8 cellular contexts compared by ENCODE assay signal in genomic region chr14:64539186-64539552, GRCh38. TPM values are rescaled to one million over a fixed set of nuclear protein-coding genes. Genes with fewer than 3 reads are reported as not detected.
A peak's percentile ranks its signal among the peaks of the same experiment; 100 is the strongest.
DNase-seq lines count a peak whose midpoint lies in the region; ATAC-seq, FAIRE-seq and TF ChIP-seq lines count a peak whose summit lies in the region.
"Had no signal": no experiment of that assay in that cellular context is flagged by ENCODE, and none has a peak within 500 bp of the region (broad histone marks: within the 10 kb centered on the region; RNA-seq: fewer than 3 reads in every experiment).

No MANE protein-coding gene starts in this region.

- CTCF ChIA-PET in endothelial cell of umbilical vein (lab: Charles Lee) = interaction anchor here (1.8 to 5.7 kb wide), 2 partner anchors 28 to 98 kb away, joined by 14 to 64 read pairs; no protein-coding TSS in a partner anchor

- no peaks in the 10 kb centered on the region for H3K79me2 ChIP-seq in endothelial cell of umbilical vein (ENCODE audit: control insufficient read depth, insufficient read depth, low read length)

- peak; percentile 72 for FAIRE-seq in endothelial cell of umbilical vein (lab: Jason Lieb, UNC)
- FAIRE-seq: A204.1 had no signal

- BruUV-seq in endothelial cell of umbilical vein (replicated peaks; lab: Mats Ljungman, UMichigan) = TSS peak; percentile 67

- H2AFZ ChIP-seq in endothelial cell of umbilical vein (ENCODE audit: low read depth, low read length) = peak overlapping the region; percentile 94

- peak overlapping the region; percentile 59 for H3K9ac ChIP-seq in endothelial cell of umbilical vein (replicated peaks; ENCODE audit: extremely low read depth, insufficient read depth, low read length)

- H3K4me1 ChIP-seq in endothelial cell of umbilical vein (ENCODE audit: control insufficient read depth, extremely low read depth, insufficient read depth, low read length) = peaks cover 25% of the 10 kb centered on the region

- peaks cover 0 to 11% of the 10 kb centered on the region in 2 donors for H3K9me3 Mint-ChIP-seq in stimulated activated naive B cell treated with anti-CD40 and anti-IgM and Interleukin-4, amounts not matched to agents 10 μg/mL and 1 μg/mL and 100 μg/mL, for 72 hours

- no peak for ATAC-seq in stimulated activated naive B cell treated with anti-CD40 and anti-IgM and Interleukin-4, amounts not matched to agents 10 μg/mL and 1 μg/mL and 100 μg/mL, for 72 hours (replicated peaks)

- intact Hi-C loops in endothelial cell of umbilical vein (cut with micrococcal nuclease) = no loop called here

- H3K27me3 ChIP-seq in endothelial cell of umbilical vein (ENCODE audit: control insufficient read depth in 2 of 2, insufficient read depth in 2 of 2, low read length in 2 of 2) = peaks cover 26 to 29% of the 10 kb centered on the region in 2 experiments

- H3K36me3 Mint-ChIP-seq in stimulated activated naive B cell treated with anti-CD40 and anti-IgM and Interleukin-4, amounts not matched to agents 10 μg/mL and 1 μg/mL and 100 μg/mL, for 72 hours = peaks cover 6 to 19% of the 10 kb centered on the region in 2 donors

- peaks cover 22 to 27% of the 10 kb centered on the region in 2 donors for H3K27me3 Mint-ChIP-seq in stimulated activated naive B cell treated with anti-CD40 and anti-IgM and Interleukin-4, amounts not matched to agents 10 μg/mL and 1 μg/mL and 100 μg/mL, for 72 hours

- H3K9me3 ChIP-seq in endothelial cell of umbilical vein (replicated peaks; ENCODE audit: control insufficient read depth, insufficient read depth, low read length) = no peaks in the 10 kb centered on the region

- peak overlapping the region; percentile 93 for H3K4me2 ChIP-seq in endothelial cell of umbilical vein (ENCODE audit: insufficient read depth, low read length)

- peaks cover 22 to 31% of the 10 kb centered on the region in 2 donors for H3K4me1 Mint-ChIP-seq in stimulated activated naive B cell treated with anti-CD40 and anti-IgM and Interleukin-4, amounts not matched to agents 10 μg/mL and 1 μg/mL and 100 μg/mL, for 72 hours

- POLR2A ChIA-PET in endothelial cell of umbilical vein (lab: Charles Lee) = no interaction called here

- H3K27ac ChIP-seq in endothelial cell of umbilical vein (ENCODE audit: insufficient read depth, low read depth, low read length) = peak overlapping the region; percentile 38

- H3K9me1 ChIP-seq in endothelial cell of umbilical vein (replicated peaks; ENCODE audit: control insufficient read depth, extremely low read depth, insufficient read depth, low read length) = no peaks in the 10 kb centered on the region

- H3K27ac Mint-ChIP-seq in stimulated activated naive B cell treated with anti-CD40 and anti-IgM and Interleukin-4, amounts not matched to agents 10 μg/mL and 1 μg/mL and 100 μg/mL, for 72 hours = peak overlapping the region; percentile 72

- TF ChIP-seq CTCF in endothelial cell of umbilical vein (IDR thresholded peaks at IDR 0.05; ENCODE audit: extremely low read depth in 1 of 2, insufficient read depth in 1 of 2, low read depth in 1 of 2, low read length in 2 of 2) = no peak

- TF ChIP-seq POLR2A in endothelial cell of umbilical vein (IDR thresholded peaks at IDR 0.05; ENCODE audit: low read depth, low read length) = no peak

- peak overlapping the region; percentile 50 to 68 (median 64) for H3K4me3 ChIP-seq in endothelial cell of umbilical vein (replicated peaks in 1 of 3; ENCODE audit: insufficient read depth in 1 of 3, low read depth in 1 of 3, low read length in 3 of 3)

- H4K20me1 ChIP-seq in endothelial cell of umbilical vein (replicated peaks; ENCODE audit: control insufficient read depth, extremely low read depth, insufficient read depth, low read length) = no peaks in the 10 kb centered on the region

- no peaks in the 10 kb centered on the region for H3K36me3 ChIP-seq in endothelial cell of umbilical vein (ENCODE audit: control insufficient read depth in 2 of 2, extremely low read depth in 1 of 2, insufficient read depth in 2 of 2, low read length in 2 of 2)

- dilution Hi-C loops in endothelial cell of umbilical vein (cut with MboI; ENCODE audit: extremely low pct_ligation_motif_present, low sequenced_read_pairs) = no loop called here

- DNase-seq in NCI-H510A treated with DMSO at 0.1 percent for 48 hours (lab: John Stamatoyannopoulos, UW) (peak; percentile 50), NCI-H510A (lab: John Stamatoyannopoulos, UW) (no peak), endothelial cell of umbilical vein (ENCODE audit: low read depth, low spot score) (peak; percentile 37), SK-N-DZ (ENCODE audit: low spot score) (no peak)
- no peak for DNase-seq in stimulated activated naive B cell treated with anti-CD40 and anti-IgM and Interleukin-4, amounts not matched to agents 10 μg/mL and 1 μg/mL and 100 μg/mL, for 72 hours
- DNase-seq in stimulated activated CD4-positive, alpha-beta T cell treated with anti-CD3 and anti-CD28 coated beads, Interleukin-2, amount 100 ng/mL, for 48 hours = no peak

- peak overlapping the region; percentile 84 to 92 for H3K4me3 Mint-ChIP-seq in stimulated activated naive B cell treated with anti-CD40 and anti-IgM and Interleukin-4, amounts not matched to agents 10 μg/mL and 1 μg/mL and 100 μg/mL, for 72 hours

TF ChIP-seq in endothelial cell of umbilical vein, 7 proteins besides CTCF, POLR2A, EP300 and RAD21:
- TF ChIP-seq GATA2 (IDR thresholded peaks at IDR 0.05; ENCODE audit: insufficient read depth, insufficient read length, low read depth, low read length) (no peak), MAX (IDR thresholded peaks at IDR 0.05; ENCODE audit: insufficient read depth, insufficient read length) (no peak), POLR2AphosphoS5 (IDR thresholded peaks at IDR 0.05; ENCODE audit: insufficient read depth, low read depth, low read length) (no peak), JUN (IDR thresholded peaks at IDR 0.05; ENCODE audit: borderline replicate concordance, insufficient read depth, insufficient read length, low read depth) (no peak)

RNA-seq across cellular contexts. Expression of gene HSPA2, which starts 1.4 kb away (rescaled TPM):
- total RNA-seq in endothelial cell of umbilical vein = 8.2 and 11.4 TPM in 2 replicates
- 5.3 and 5.6 TPM in 2 replicates for polyA plus RNA-seq in endothelial cell of umbilical vein
- 3.0 and 4.2 TPM in 2 replicates for polyA plus RNA-seq in endothelial cell of umbilical vein (2011; cell fraction: cytosol; rRNA removed)
- 3.0 and 3.6 TPM in 2 replicates for polyA plus RNA-seq in endothelial cell of umbilical vein (2011; cell fraction: nucleus; rRNA removed)
- polyA plus RNA-seq in endothelial cell of umbilical vein (2012) = 2.8 and 3.0 TPM in 2 replicates
- 6.2 and 7.2 TPM in 2 replicates for polyA minus RNA-seq in endothelial cell of umbilical vein
- 3.6 TPM for polyA minus RNA-seq in endothelial cell of umbilical vein (2011; cell fraction: cytosol; rRNA and poly(A)+ RNA removed)
- polyA minus RNA-seq in endothelial cell of umbilical vein (2011; cell fraction: nucleus; rRNA and poly(A)+ RNA removed) = 2.5 and 6.3 TPM in 2 replicates
- polyA plus RNA-seq in SK-N-DZ (2014; cell fraction: cytosol; rRNA removed) = 2.0 TPM in 2 replicates
- polyA plus RNA-seq in SK-N-DZ (2014; cell fraction: nucleus; rRNA removed) = 1.3 and 2.4 TPM in 2 replicates

RNA-seq across cellular contexts. Expression of gene PPP1R36, which starts 10.6 kb away (rescaled TPM):
- 0.51 and 0.60 TPM in 2 replicates for total RNA-seq in endothelial cell of umbilical vein
- 0.28 TPM in 1 of 2 replicates, not detected in the other for polyA plus RNA-seq in endothelial cell of umbilical vein
- polyA plus RNA-seq in endothelial cell of umbilical vein (2011; cell fraction: cytosol; rRNA removed) = 0.34 and 0.41 TPM in 2 replicates
- 0.28 and 0.61 TPM in 2 replicates for polyA plus RNA-seq in endothelial cell of umbilical vein (2011; cell fraction: nucleus; rRNA removed)
- 0.20 and 0.36 TPM in 2 replicates for polyA plus RNA-seq in endothelial cell of umbilical vein (2012)
- 1.4 TPM in 1 of 2 replicates, not detected in the other for polyA minus RNA-seq in endothelial cell of umbilical vein
- polyA minus RNA-seq in endothelial cell of umbilical vein (2011; cell fraction: cytosol; rRNA and poly(A)+ RNA removed) = not detected
- not detected in 2 replicates for polyA minus RNA-seq in endothelial cell of umbilical vein (2011; cell fraction: nucleus; rRNA and poly(A)+ RNA removed)
- polyA plus RNA-seq in SK-N-DZ (2014; cell fraction: cytosol; rRNA removed) = not detected in 2 replicates
- not detected in 2 replicates for polyA plus RNA-seq in SK-N-DZ (2014; cell fraction: nucleus; rRNA removed)
- total RNA-seq: SK-MEL-5 had no signal

RNA-seq across cellular contexts. Expression of gene ZBTB1, which starts 34.6 kb away (rescaled TPM):
- total RNA-seq in endothelial cell of umbilical vein = 32.2 and 32.5 TPM in 2 replicates
- polyA plus RNA-seq in endothelial cell of umbilical vein = 9.7 and 12.4 TPM in 2 replicates
- polyA plus RNA-seq in endothelial cell of umbilical vein (2011; cell fraction: cytosol; rRNA removed) = 12.4 and 13.8 TPM in 2 replicates
- polyA plus RNA-seq in endothelial cell of umbilical vein (2011; cell fraction: nucleus; rRNA removed) = 25.3 and 31.2 TPM in 2 replicates
- 16.9 and 21.7 TPM in 2 replicates for polyA plus RNA-seq in endothelial cell of umbilical vein (2012)
- 30.9 and 37.8 TPM in 2 replicates for polyA minus RNA-seq in endothelial cell of umbilical vein
- 18.6 TPM for polyA minus RNA-seq in endothelial cell of umbilical vein (2011; cell fraction: cytosol; rRNA and poly(A)+ RNA removed)
- 35.3 and 47.6 TPM in 2 replicates for polyA minus RNA-seq in endothelial cell of umbilical vein (2011; cell fraction: nucleus; rRNA and poly(A)+ RNA removed)
- 25.5 and 27.8 TPM in 2 replicates for polyA plus RNA-seq in SK-N-DZ (2014; cell fraction: cytosol; rRNA removed)
- 36.4 and 47.0 TPM in 2 replicates for polyA plus RNA-seq in SK-N-DZ (2014; cell fraction: nucleus; rRNA removed)

RNA-seq across cellular contexts. Expression of gene ZBTB25, which starts 35.5 kb away (rescaled TPM):
- total RNA-seq in endothelial cell of umbilical vein = 6.4 and 7.7 TPM in 2 replicates
- polyA plus RNA-seq in endothelial cell of umbilical vein = 3.2 and 3.7 TPM in 2 replicates
- polyA plus RNA-seq in endothelial cell of umbilical vein (2011; cell fraction: cytosol; rRNA removed) = 3.4 and 3.5 TPM in 2 replicates
- polyA plus RNA-seq in endothelial cell of umbilical vein (2011; cell fraction: nucleus; rRNA removed) = 8.1 and 9.7 TPM in 2 replicates
- polyA plus RNA-seq in endothelial cell of umbilical vein (2012) = 3.2 and 3.3 TPM in 2 replicates
- polyA minus RNA-seq in endothelial cell of umbilical vein = 8.1 and 9.8 TPM in 2 replicates
- polyA minus RNA-seq in endothelial cell of umbilical vein (2011; cell fraction: cytosol; rRNA and poly(A)+ RNA removed) = 16.3 TPM
- 6.6 and 8.7 TPM in 2 replicates for polyA minus RNA-seq in endothelial cell of umbilical vein (2011; cell fraction: nucleus; rRNA and poly(A)+ RNA removed)
- polyA plus RNA-seq in SK-N-DZ (2014; cell fraction: cytosol; rRNA removed) = 3.8 and 4.1 TPM in 2 replicates
- polyA plus RNA-seq in SK-N-DZ (2014; cell fraction: nucleus; rRNA removed) = 3.7 and 6.5 TPM in 2 replicates

Comparison
In these comparisons a context has a peak if more than half of its experiments do, and no peak if none do; other contexts are left out.
1. DNase-seq: peak in NCI-H510A treated with DMSO at 0.1 percent for 48 hours (single experiment) and endothelial cell of umbilical vein (single experiment); none in NCI-H510A (single experiment), stimulated activated naive B cell treated with anti-CD40 and anti-IgM and Interleukin-4, amounts not matched to agents 10 μg/mL and 1 μg/mL and 100 μg/mL, for 72 hours (single experiment), stimulated activated CD4-positive, alpha-beta T cell treated with anti-CD3 and anti-CD28 coated beads, Interleukin-2, amount 100 ng/mL, for 48 hours (0 of 2) and SK-N-DZ (single experiment).